Comparison of ENCODE assay signal across 11 cellular contexts in the genomic region with DNA sequence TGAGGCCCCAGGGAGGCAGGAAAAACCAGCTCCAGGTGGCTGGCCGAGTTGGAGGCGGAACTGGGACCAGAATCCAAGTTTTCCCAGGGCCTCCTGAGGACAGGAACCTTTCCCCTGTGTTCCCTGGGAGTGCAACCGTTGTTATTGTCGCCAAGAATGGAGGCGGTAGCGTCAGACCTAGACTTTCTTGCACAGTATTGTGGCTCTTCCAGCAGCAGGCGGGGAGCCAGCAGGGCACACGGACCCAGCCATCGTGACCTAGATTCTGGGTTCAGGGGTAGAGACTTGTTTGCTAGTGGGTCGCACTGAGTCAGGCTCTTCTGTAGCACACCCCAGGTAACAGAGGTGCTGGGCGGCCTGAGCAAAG. TPM values are rescaled to one million over a fixed set of nuclear protein-coding genes. Genes with fewer than 3 reads are reported as not detected.
DNase-seq lines count a peak whose midpoint lies in the region; ATAC-seq, FAIRE-seq and TF ChIP-seq lines count a peak whose summit lies in the region.
"Had no signal": no experiment of that assay in that cellular context is flagged by ENCODE, and none has a peak within 500 bp of the region (broad histone marks: within the 10 kb centered on the region; RNA-seq: fewer than 3 reads in every experiment).

No MANE protein-coding gene starts in this region.

- DNase-seq in GM12891 (ENCODE audit: insufficient read length, low spot score) (no peak), immature natural killer cell (peak in 1 of 3 donors; percentile 9), sigmoid colon (no peak)
- no peak for DNase-seq in stimulated activated CD4-positive, alpha-beta T cell treated with anti-CD3 and anti-CD28 coated beads, Interleukin-1b, Interleukin-23, amount 100 ng/mL, for 48 hours
- DNase-seq: IMR-90 had no signal

- H3K9me3 Mint-ChIP-seq in activated T-helper 17 cell treated with anti-CD3 and anti-CD28 coated beads, Interleukin-2, amount 50 U/mL, for 72 hours: no peaks in the 10 kb centered on the region
- no peaks in the 10 kb centered on the region for H3K9me3 Mint-ChIP-seq in immature natural killer cell
- H3K9me3 Mint-ChIP-seq: dendritic cell treated with granulocyte-macrophage colony-stimulating factor and Interleukin-4, amounts not matched to agents 40 ng/mL and 50 ng/mL, for 4 days had no signal

- no peaks in the 10 kb centered on the region for H3K9me3 ChIP-seq in sigmoid colon
- H3K9me3 ChIP-seq: SK-N-SH had no signal

- H3K4me3 Mint-ChIP-seq in activated T-helper 17 cell treated with anti-CD3 and anti-CD28 coated beads, Interleukin-2, amount 50 U/mL, for 72 hours: peak overlapping the region; percentile 56
- peak overlapping the region; percentile 40 to 71 (median 65) for H3K4me3 Mint-ChIP-seq in immature natural killer cell

- H3K27me3 ChIP-seq in sigmoid colon: peaks cover 11 to 49% (median 33%) of the 10 kb centered on the region in 3 donors

- H3K27ac ChIP-seq in sigmoid colon: no peak overlapping the region

- H3K4me1 ChIP-seq in sigmoid colon: peaks cover 0 to 20% (median 15%) of the 10 kb centered on the region in 4 donors

- TF ChIP-seq EP300 in sigmoid colon (IDR thresholded peaks at IDR 0.05): no peak

- H3K4me3 ChIP-seq in sigmoid colon: peak overlapping the region in 3 of 4 donors; percentile 32 to 45 (median 42)

- ATAC-seq in activated T-helper 17 cell treated with anti-CD3 and anti-CD28 coated beads, Interleukin-2, amount 50 U/mL, for 72 hours (replicated peaks): peak; percentile 20
- ATAC-seq in HG03175 (IDR thresholded peaks at IDR 0.05; ENCODE audit: unreplicated experiment) (no peak), GM19023 (IDR thresholded peaks at IDR 0.05; ENCODE audit: unreplicated experiment) (no peak)

- peak; percentile 58 for FAIRE-seq in GM12891 (lab: Jason Lieb, UNC)
- FAIRE-seq: small intestine had no signal

- H3K36me3 ChIP-seq in sigmoid colon: no peaks in the 10 kb centered on the region

- no peaks in the 10 kb centered on the region for H3K36me3 Mint-ChIP-seq in activated T-helper 17 cell treated with anti-CD3 and anti-CD28 coated beads, Interleukin-2, amount 50 U/mL, for 72 hours (ENCODE audit: low read depth)
- H3K36me3 Mint-ChIP-seq in immature natural killer cell: no peaks in the 10 kb centered on the region

- no peak overlapping the region for H3K27ac Mint-ChIP-seq in activated T-helper 17 cell treated with anti-CD3 and anti-CD28 coated beads, Interleukin-2, amount 50 U/mL, for 72 hours
- peak overlapping the region in 1 of 6 donors; percentile 21 for H3K27ac Mint-ChIP-seq in immature natural killer cell
- H3K27ac Mint-ChIP-seq: dendritic cell treated with granulocyte-macrophage colony-stimulating factor and Interleukin-4, amounts not matched to agents 40 ng/mL and 50 ng/mL, for 4 days had no signal

- no peaks in the 10 kb centered on the region for H3K27me3 Mint-ChIP-seq in activated T-helper 17 cell treated with anti-CD3 and anti-CD28 coated beads, Interleukin-2, amount 50 U/mL, for 72 hours
- peaks cover 0 to 9% (median 4%) of the 10 kb centered on the region in 3 donors for H3K27me3 Mint-ChIP-seq in immature natural killer cell (ENCODE audit: low read depth in 3 of 3)

- intact Hi-C loops in sigmoid colon (cut with DNase I): no loop called here

- peaks cover 17% of the 10 kb centered on the region for H3K4me1 Mint-ChIP-seq in activated T-helper 17 cell treated with anti-CD3 and anti-CD28 coated beads, Interleukin-2, amount 50 U/mL, for 72 hours
- H3K4me1 Mint-ChIP-seq in immature natural killer cell: peaks cover 28 to 45% of the 10 kb centered on the region in 2 donors

- TF ChIP-seq POLR2A in GM12891 (IDR thresholded peaks at IDR 0.05; ENCODE audit: low read depth, low read length): no peak
- no peak for TF ChIP-seq POLR2A in sigmoid colon (IDR thresholded peaks at IDR 0.05)

- WGBS in sigmoid colon, 2 donors: 20 to 35% methylated on average over 11 of the region's 11 CpGs

- TF ChIP-seq CTCF in sigmoid colon (IDR thresholded peaks at IDR 0.05): no peak

TF ChIP-seq in GM12891, 5 proteins besides CTCF, POLR2A, EP300 and RAD21:
- TF ChIP-seq TAF1 (IDR thresholded peaks at IDR 0.05; ENCODE audit: low read depth, low read length): no peak
- no peak for TF ChIP-seq PAX5 (IDR thresholded peaks at IDR 0.05; ENCODE audit: insufficient read depth, low read length, severe bottlenecking)
- no peak for TF ChIP-seq POLR2AphosphoS5 (IDR thresholded peaks at IDR 0.05; ENCODE audit: low read depth, low read length)
- no peak for TF ChIP-seq POU2F2 (IDR thresholded peaks at IDR 0.05; ENCODE audit: low read depth, low read length)
- no peak for TF ChIP-seq SPI1 (IDR thresholded peaks at IDR 0.05; ENCODE audit: low read depth, low read length)

RNA-seq across cellular contexts. Expression of gene KIF19, which starts 0.7 kb away (rescaled TPM):
- polyA plus RNA-seq in GM12891 (2012; ENCODE audit: low read depth, missing spikeins): 0.04 TPM
- under 1 TPM; 0.11 to 0.53 TPM for total RNA-seq in activated T-helper 17 cell treated with anti-CD3 and anti-CD28 coated beads, Interleukin-2, amount 50 U/mL, for 72 hours
- polyA plus RNA-seq in immature natural killer cell (1 to 10 TPM; 1.9 to 6.1 (median 4.1) TPM), sigmoid colon (1 to 10 TPM in 1 of 3 donors, under 1 TPM in 2; 0.60 to 3.3 (median 0.92) TPM)
- total RNA-seq in sigmoid colon: 1 to 10 TPM in 1 of 4 donors, under 1 TPM in 2, not detected in 1; 0.36 to 1.7 (median 0.68) TPM
- total RNA-seq: IMR-90 had no signal
- polyA plus RNA-seq: IMR-90, SK-N-SH had no signal

RNA-seq across cellular contexts. Expression of gene BTBD17, which starts 36.3 kb away (rescaled TPM):
- polyA plus RNA-seq in GM12891 (2012; ENCODE audit: low read depth, missing spikeins): not detected
- not detected for total RNA-seq in activated T-helper 17 cell treated with anti-CD3 and anti-CD28 coated beads, Interleukin-2, amount 50 U/mL, for 72 hours
- polyA plus RNA-seq in immature natural killer cell (under 1 TPM in 1 of 3 donors, not detected in 2; 0.21 TPM), sigmoid colon (under 1 TPM in 1 of 3 donors, not detected in 2; 0.03 TPM)
- total RNA-seq in sigmoid colon: not detected
- total RNA-seq: IMR-90 had no signal
- polyA plus RNA-seq: IMR-90, SK-N-SH had no signal

RNA-seq across cellular contexts. Expression of gene GPR142, which starts 41.9 kb away (rescaled TPM):
- polyA plus RNA-seq in GM12891 (2012; ENCODE audit: low read depth, missing spikeins): not detected
- total RNA-seq in activated T-helper 17 cell treated with anti-CD3 and anti-CD28 coated beads, Interleukin-2, amount 50 U/mL, for 72 hours: not detected
- polyA plus RNA-seq in immature natural killer cell (under 1 TPM in 1 of 3 donors, not detected in 2; 0.49 TPM), sigmoid colon (under 1 TPM in 1 of 3 donors, not detected in 2; 0.16 TPM)
- total RNA-seq in sigmoid colon: 1 to 10 TPM in 1 of 4 donors, not detected in 3; 1.8 TPM
- total RNA-seq: IMR-90 had no signal
- polyA plus RNA-seq: IMR-90, SK-N-SH had no signal

RNA-seq across cellular contexts. Expression of gene DNAI2, which starts 51.3 kb away (rescaled TPM):
- polyA plus RNA-seq in GM12891 (2012; ENCODE audit: low read depth, missing spikeins): 0.33 TPM
- total RNA-seq in activated T-helper 17 cell treated with anti-CD3 and anti-CD28 coated beads, Interleukin-2, amount 50 U/mL, for 72 hours: 1 to 10 TPM in 1 of 2 donors, under 1 TPM in 1; 0.19 to 1.6 TPM
- polyA plus RNA-seq in immature natural killer cell (under 1 TPM in 1 of 3 donors, not detected in 2; 0.74 TPM), sigmoid colon (under 1 TPM in 1 of 3 donors, not detected in 2; 0.10 TPM)
- total RNA-seq in sigmoid colon: not detected
- total RNA-seq: IMR-90 had no signal
- polyA plus RNA-seq: IMR-90, SK-N-SH had no signal
